ENCODE assay signal across 17 cellular contexts in genomic region chr4:108270466-108271450, GRCh38.
DNase-seq lines count a peak whose midpoint lies in the region; ATAC-seq, FAIRE-seq and TF ChIP-seq lines count a peak whose summit lies in the region.
"Had no signal": no experiment of that assay in that cellular context is flagged by ENCODE, and none has a peak within 500 bp of the region (broad histone marks: within the 10 kb centered on the region; RNA-seq: fewer than 3 reads in every experiment).

No MANE protein-coding gene starts in this region.

- in situ Hi-C loops in K562 (cut with MboI) = no loop called here

- H3K79me2 ChIP-seq in DND-41 (ENCODE audit: insufficient read depth, low read length) = no peaks in the 10 kb centered on the region
- no peaks in the 10 kb centered on the region for H3K79me2 ChIP-seq in K562 (ENCODE audit: control insufficient read depth, insufficient read depth, low read length)

- DNase-seq in DND-41 (peak; percentile 65), LHCN-M2 (ENCODE audit: low read depth) (peak; percentile 86), K562 (ENCODE audit: extremely low read depth in 1 of 4, low spot score in 3 of 4) (peak in 1 of 4 experiments; percentile 26), iris pigment epithelial cell (ENCODE audit: low read depth) (peak; percentile 91), DMS79 treated with DMSO at 0.1 percent for 48 hours (lab: John Stamatoyannopoulos, UW) (no peak), NCI-H128 (lab: John Stamatoyannopoulos, UW; ENCODE audit: unreplicated experiment) (no peak)
- DNase-seq in stimulated activated CD4-positive, alpha-beta T cell treated with anti-CD3 and anti-CD28 coated beads, Interleukin-12 subunit alpha, Interleukin-12 subunit beta, amount 100 ng/mL, for 4 hours = no peak
- DNase-seq: anterior cingulate cortex; immature natural killer cell; NCI-H1417 treated with DMSO at 0.1 percent for 48 hours; NCI-H526; SHP77 treated with DMSO at 0.1 percent for 48 hours; stimulated activated CD4-positive, alpha-beta T cell treated with anti-CD3 and anti-CD28 coated beads, Interleukin-4, amount 100 ng/mL, for 4 hours; stimulated activated naive CD8-positive, alpha-beta T cell treated with anti-CD3 and anti-CD28 coated beads, Interleukin-15, amount 100 ng/mL, for 72 hours had no signal

- H2AFZ ChIP-seq in DND-41 (ENCODE audit: low read depth, low read length) (no peak overlapping the region), K562 (ENCODE audit: low read depth, low read length) (peak overlapping the region; percentile 71)

- H3K27me3 ChIP-seq in DND-41 (ENCODE audit: insufficient read depth, low read length, poor library complexity) (no peaks in the 10 kb centered on the region), K562 (ENCODE audit: control insufficient read depth in 2 of 2, insufficient read depth in 2 of 2, low read length in 2 of 2) (no peaks in the 10 kb centered on the region)

- no TSS peak for BruUV-seq in K562 (replicated peaks; lab: Mats Ljungman, UMichigan)

- H3K4me1 ChIP-seq in DND-41 (ENCODE audit: insufficient read depth, low read length) (peaks cover 36% of the 10 kb centered on the region), K562 (replicated peaks in 1 of 2; ENCODE audit: control insufficient read depth in 2 of 2, insufficient read depth in 2 of 2, low read length in 2 of 2) (peaks cover 0 to 4% of the 10 kb centered on the region in 2 experiments; a peak in 1 of 5 replicates)

- no peak overlapping the region for H3K27ac ChIP-seq in DND-41 (ENCODE audit: low read length)
- no peak overlapping the region for H3K27ac ChIP-seq in K562 (ENCODE audit: extremely low read depth, low read depth, low read length)
- H3K27ac ChIP-seq: C4-2B had no signal

- H3K4me3 ChIP-seq in DND-41 (ENCODE audit: low read depth in 1 of 2, low read length in 2 of 2) (no peak overlapping the region), K562 (no peak overlapping the region)

- intact Hi-C loops in K562 (cut with micrococcal nuclease) = no loop called here

- TF ChIP-seq POLR2A in K562 (conservative IDR thresholded peaks at IDR 0.05) = no peak

- no peak overlapping the region for H3K4me2 ChIP-seq in DND-41 (ENCODE audit: insufficient read depth, low read length)
- no peak overlapping the region for H3K4me2 ChIP-seq in K562 (ENCODE audit: insufficient read depth, low read length)

- ATAC-seq in DND-41 (ENCODE audit: insufficient read depth, low read depth) (peak; percentile 61), K562 (no peak), HG03442 (IDR thresholded peaks at IDR 0.05; ENCODE audit: unreplicated experiment) (no peak)
- ATAC-seq: stimulated activated naive CD8-positive, alpha-beta T cell treated with anti-CD3 and anti-CD28 coated beads, Interleukin-15, amount 100 ng/mL, for 72 hours had no signal

- no peak for TF ChIP-seq EP300 in K562 (IDR thresholded peaks at IDR 0.05; ENCODE audit: low read length)

- no peak for TF ChIP-seq RAD21 in K562 (CRISPR knock-in tag; conservative IDR thresholded peaks at IDR 0.05 in 1 of 2, IDR thresholded peaks at IDR 0.05 in 1 of 2)

- WGBS in K562 (ENCODE audit: insufficient coverage, low coverage, missing lambda C conversion rate) = 8% methylated on average over 6 of the region's 6 CpGs

- CTCF ChIA-PET in K562 (lab: Yijun Ruan, JAX; ENCODE audit: low intra/inter-chr PET ratio) = no interaction called here

- H3K9me3 ChIP-seq in DND-41 (ENCODE audit: insufficient read depth, low read length, severe bottlenecking) (no peaks in the 10 kb centered on the region), K562 (replicated peaks; ENCODE audit: control insufficient read depth, insufficient read depth, low read depth, low read length) (no peaks in the 10 kb centered on the region)

- H3K9ac ChIP-seq in DND-41 (ENCODE audit: low read depth, low read length) (no peak overlapping the region), K562 (ENCODE audit: insufficient read depth in 1 of 2, low read depth in 2 of 2, low read length in 2 of 2) (no peak overlapping the region)

- TF ChIP-seq CTCF in DND-41 (IDR thresholded peaks at IDR 0.05; ENCODE audit: borderline replicate concordance, extremely low read depth, low read length, poor library complexity, severe bottlenecking) = no peak
- TF ChIP-seq CTCF in K562 (IDR thresholded peaks at IDR 0.05 in 2 of 3, conservative IDR thresholded peaks at IDR 0.05 in 1 of 3; ENCODE audit: insufficient read depth in 2 of 3, low read depth in 1 of 3, low read length in 3 of 3) = no peak

- no peaks in the 10 kb centered on the region for H3K9me1 ChIP-seq in K562 (ENCODE audit: control insufficient read depth, insufficient read depth, low read length)

- H3K36me3 ChIP-seq in DND-41 (ENCODE audit: insufficient read depth, low read length) (no peaks in the 10 kb centered on the region), K562 (ENCODE audit: control insufficient read depth, insufficient read depth, low read length) (no peaks in the 10 kb centered on the region)

- FAIRE-seq in K562 (lab: Jason Lieb, UNC) = no peak
- FAIRE-seq: endometrium had no signal

- POLR2A ChIA-PET in K562 (lab: Yijun Ruan, JAX) = interaction anchor here (0.6 kb wide), 1 partner anchor 102 kb away, joined by 3 read pairs; the partner anchor contains the start of gene LEF1

- no peaks in the 10 kb centered on the region for H4K20me1 ChIP-seq in DND-41 (ENCODE audit: insufficient read depth, low read length)
- H4K20me1 ChIP-seq in K562 (replicated peaks; ENCODE audit: control insufficient read depth, insufficient read depth, low read length) = no peaks in the 10 kb centered on the region

TF ChIP-seq in K562, 482 proteins besides CTCF, POLR2A, EP300 and RAD21 (continues in another document):
- TF ChIP-seq TFE3 (CRISPR knock-in tag; IDR thresholded peaks at IDR 0.05) (peak; percentile 67), E2F6 (IDR thresholded peaks at IDR 0.05; ENCODE audit: borderline replicate concordance in 1 of 2, extremely low read depth in 1 of 2, insufficient read depth in 1 of 2, insufficient read length in 1 of 2, low read depth in 1 of 2, low read length in 1 of 2, poor library complexity in 1 of 2, severe bottlenecking in 1 of 2) (peak in 1 of 2 experiments; percentile 50), ATF6 (CRISPR knock-in tag; IDR thresholded peaks at IDR 0.05) (no peak), USF2 (CRISPR knock-in tag; IDR thresholded peaks at IDR 0.05) (peak; percentile 28; the same call in 1 of the 2 replicates)

Comparison
In these comparisons a context has a peak if more than half of its experiments do, and no peak if none do; other contexts are left out.
1. DNase-seq: peak in DND-41 (single experiment), LHCN-M2 (single experiment) and iris pigment epithelial cell (single experiment); none in DMS79 treated with DMSO at 0.1 percent for 48 hours (single experiment), NCI-H128 (single experiment) and stimulated activated CD4-positive, alpha-beta T cell treated with anti-CD3 and anti-CD28 coated beads, Interleukin-12 subunit alpha, Interleukin-12 subunit beta, amount 100 ng/mL, for 4 hours (single experiment).